2 cellular contexts compared by ENCODE assay signal in the genomic region with DNA sequence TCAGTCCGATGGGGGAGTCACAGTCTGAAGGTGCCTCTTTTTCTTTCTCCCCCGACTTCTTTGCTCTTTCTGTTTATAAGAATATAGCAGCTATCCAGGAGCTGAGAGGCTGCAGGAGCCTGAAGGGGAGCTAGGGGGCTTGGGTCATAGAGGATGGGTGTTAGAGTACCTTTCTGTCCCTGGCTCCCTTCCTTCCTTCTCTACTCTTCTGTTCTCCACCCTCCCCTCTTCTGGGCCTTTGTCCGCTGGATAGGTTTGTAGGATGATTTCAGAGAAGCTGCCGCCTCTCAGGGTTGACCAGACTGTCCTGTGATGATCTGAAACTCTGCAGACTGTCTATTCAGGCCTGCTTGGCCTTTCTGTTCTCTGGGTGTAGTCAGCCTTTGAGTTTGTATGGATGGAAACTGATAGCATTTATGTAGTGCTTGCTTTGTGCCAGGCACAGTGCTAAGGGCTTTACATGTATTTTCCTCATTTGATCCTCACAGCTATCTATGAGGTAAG.
TF ChIP-seq lines count a peak whose summit lies in the region.

No MANE protein-coding gene starts in this region.

TF ChIP-seq in GM23338, 12 proteins besides CTCF, POLR2A, EP300 and RAD21 (continues in another document):
- TF ChIP-seq EZH2 (IDR thresholded peaks at IDR 0.05; ENCODE audit: low read depth, unreplicated experiment) = no peak
- no peak for TF ChIP-seq STAT1 (IDR thresholded peaks at IDR 0.05; ENCODE audit: unreplicated experiment)
- no peak for TF ChIP-seq ZNF331 (CRISPR knock-in tag; IDR thresholded peaks at IDR 0.05; ENCODE audit: low read depth)
- TF ChIP-seq JUNB (IDR thresholded peaks at IDR 0.05; ENCODE audit: unreplicated experiment) = no peak
- no peak for TF ChIP-seq POLR2AphosphoS5 (IDR thresholded peaks at IDR 0.05; ENCODE audit: low read depth)
- TF ChIP-seq, protein P1, sequence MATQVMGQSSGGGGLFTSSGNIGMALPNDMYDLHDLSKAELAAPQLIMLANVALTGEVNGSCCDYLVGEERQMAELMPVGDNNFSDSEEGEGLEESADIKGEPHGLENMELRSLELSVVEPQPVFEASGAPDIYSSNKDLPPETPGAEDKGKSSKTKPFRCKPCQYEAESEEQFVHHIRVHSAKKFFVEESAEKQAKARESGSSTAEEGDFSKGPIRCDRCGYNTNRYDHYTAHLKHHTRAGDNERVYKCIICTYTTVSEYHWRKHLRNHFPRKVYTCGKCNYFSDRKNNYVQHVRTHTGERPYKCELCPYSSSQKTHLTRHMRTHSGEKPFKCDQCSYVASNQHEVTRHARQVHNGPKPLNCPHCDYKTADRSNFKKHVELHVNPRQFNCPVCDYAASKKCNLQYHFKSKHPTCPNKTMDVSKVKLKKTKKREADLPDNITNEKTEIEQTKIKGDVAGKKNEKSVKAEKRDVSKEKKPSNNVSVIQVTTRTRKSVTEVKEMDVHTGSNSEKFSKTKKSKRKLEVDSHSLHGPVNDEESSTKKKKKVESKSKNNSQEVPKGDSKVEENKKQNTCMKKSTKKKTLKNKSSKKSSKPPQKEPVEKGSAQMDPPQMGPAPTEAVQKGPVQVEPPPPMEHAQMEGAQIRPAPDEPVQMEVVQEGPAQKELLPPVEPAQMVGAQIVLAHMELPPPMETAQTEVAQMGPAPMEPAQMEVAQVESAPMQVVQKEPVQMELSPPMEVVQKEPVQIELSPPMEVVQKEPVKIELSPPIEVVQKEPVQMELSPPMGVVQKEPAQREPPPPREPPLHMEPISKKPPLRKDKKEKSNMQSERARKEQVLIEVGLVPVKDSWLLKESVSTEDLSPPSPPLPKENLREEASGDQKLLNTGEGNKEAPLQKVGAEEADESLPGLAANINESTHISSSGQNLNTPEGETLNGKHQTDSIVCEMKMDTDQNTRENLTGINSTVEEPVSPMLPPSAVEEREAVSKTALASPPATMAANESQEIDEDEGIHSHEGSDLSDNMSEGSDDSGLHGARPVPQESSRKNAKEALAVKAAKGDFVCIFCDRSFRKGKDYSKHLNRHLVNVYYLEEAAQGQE (IDR thresholded peaks at IDR 0.05; ENCODE audit: unreplicated experiment) = no peak
- TF ChIP-seq CREB1 (CRISPR knock-in tag; IDR thresholded peaks at IDR 0.05; ENCODE audit: low read depth) = no peak
- TF ChIP-seq ZNF114 (CRISPR knock-in tag; IDR thresholded peaks at IDR 0.05) = no peak
- no peak for TF ChIP-seq EZH2phosphoT487 (IDR thresholded peaks at IDR 0.05; ENCODE audit: unreplicated experiment)
- TF ChIP-seq, protein P2, sequence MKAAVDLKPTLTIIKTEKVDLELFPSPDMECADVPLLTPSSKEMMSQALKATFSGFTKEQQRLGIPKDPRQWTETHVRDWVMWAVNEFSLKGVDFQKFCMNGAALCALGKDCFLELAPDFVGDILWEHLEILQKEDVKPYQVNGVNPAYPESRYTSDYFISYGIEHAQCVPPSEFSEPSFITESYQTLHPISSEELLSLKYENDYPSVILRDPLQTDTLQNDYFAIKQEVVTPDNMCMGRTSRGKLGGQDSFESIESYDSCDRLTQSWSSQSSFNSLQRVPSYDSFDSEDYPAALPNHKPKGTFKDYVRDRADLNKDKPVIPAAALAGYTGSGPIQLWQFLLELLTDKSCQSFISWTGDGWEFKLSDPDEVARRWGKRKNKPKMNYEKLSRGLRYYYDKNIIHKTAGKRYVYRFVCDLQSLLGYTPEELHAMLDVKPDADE (IDR thresholded peaks at IDR 0.05) = no peak
- TF ChIP-seq NANOG (IDR thresholded peaks at IDR 0.05; ENCODE audit: borderline replicate concordance) = no peak

TF ChIP-seq in GM12878, 131 proteins besides CTCF, POLR2A, EP300 and RAD21:
- TF ChIP-seq BRCA1 (IDR thresholded peaks at IDR 0.05; ENCODE audit: low read depth, low read length) (no peak), EGR1 (IDR thresholded peaks at IDR 0.05; ENCODE audit: borderline replicate concordance in 1 of 2, low read depth in 2 of 2, low read length in 2 of 2) (no peak), TARDBP (IDR thresholded peaks at IDR 0.05; ENCODE audit: borderline replicate concordance) (no peak), GATAD2B (conservative IDR thresholded peaks at IDR 0.05; ENCODE audit: low read depth) (no peak), SREBF1 (IDR thresholded peaks at IDR 0.05; ENCODE audit: low read length) (no peak), TBL1XR1 (IDR thresholded peaks at IDR 0.05; ENCODE audit: low read depth, low read length) (no peak)
- TF ChIP-seq, protein P3, sequence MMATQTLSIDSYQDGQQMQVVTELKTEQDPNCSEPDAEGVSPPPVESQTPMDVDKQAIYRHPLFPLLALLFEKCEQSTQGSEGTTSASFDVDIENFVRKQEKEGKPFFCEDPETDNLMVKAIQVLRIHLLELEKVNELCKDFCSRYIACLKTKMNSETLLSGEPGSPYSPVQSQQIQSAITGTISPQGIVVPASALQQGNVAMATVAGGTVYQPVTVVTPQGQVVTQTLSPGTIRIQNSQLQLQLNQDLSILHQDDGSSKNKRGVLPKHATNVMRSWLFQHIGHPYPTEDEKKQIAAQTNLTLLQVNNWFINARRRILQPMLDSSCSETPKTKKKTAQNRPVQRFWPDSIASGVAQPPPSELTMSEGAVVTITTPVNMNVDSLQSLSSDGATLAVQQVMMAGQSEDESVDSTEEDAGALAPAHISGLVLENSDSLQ (IDR thresholded peaks at IDR 0.05) = no peak
- TF ChIP-seq, protein P4, sequence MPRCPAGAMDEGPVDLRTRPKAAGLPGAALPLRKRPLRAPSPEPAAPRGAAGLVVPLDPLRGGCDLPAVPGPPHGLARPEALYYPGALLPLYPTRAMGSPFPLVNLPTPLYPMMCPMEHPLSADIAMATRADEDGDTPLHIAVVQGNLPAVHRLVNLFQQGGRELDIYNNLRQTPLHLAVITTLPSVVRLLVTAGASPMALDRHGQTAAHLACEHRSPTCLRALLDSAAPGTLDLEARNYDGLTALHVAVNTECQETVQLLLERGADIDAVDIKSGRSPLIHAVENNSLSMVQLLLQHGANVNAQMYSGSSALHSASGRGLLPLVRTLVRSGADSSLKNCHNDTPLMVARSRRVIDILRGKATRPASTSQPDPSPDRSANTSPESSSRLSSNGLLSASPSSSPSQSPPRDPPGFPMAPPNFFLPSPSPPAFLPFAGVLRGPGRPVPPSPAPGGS (IDR thresholded peaks at IDR 0.05; ENCODE audit: borderline replicate concordance, insufficient read depth, low read depth, low read length, poor library complexity, severe bottlenecking) = no peak
- TF ChIP-seq, protein P5, sequence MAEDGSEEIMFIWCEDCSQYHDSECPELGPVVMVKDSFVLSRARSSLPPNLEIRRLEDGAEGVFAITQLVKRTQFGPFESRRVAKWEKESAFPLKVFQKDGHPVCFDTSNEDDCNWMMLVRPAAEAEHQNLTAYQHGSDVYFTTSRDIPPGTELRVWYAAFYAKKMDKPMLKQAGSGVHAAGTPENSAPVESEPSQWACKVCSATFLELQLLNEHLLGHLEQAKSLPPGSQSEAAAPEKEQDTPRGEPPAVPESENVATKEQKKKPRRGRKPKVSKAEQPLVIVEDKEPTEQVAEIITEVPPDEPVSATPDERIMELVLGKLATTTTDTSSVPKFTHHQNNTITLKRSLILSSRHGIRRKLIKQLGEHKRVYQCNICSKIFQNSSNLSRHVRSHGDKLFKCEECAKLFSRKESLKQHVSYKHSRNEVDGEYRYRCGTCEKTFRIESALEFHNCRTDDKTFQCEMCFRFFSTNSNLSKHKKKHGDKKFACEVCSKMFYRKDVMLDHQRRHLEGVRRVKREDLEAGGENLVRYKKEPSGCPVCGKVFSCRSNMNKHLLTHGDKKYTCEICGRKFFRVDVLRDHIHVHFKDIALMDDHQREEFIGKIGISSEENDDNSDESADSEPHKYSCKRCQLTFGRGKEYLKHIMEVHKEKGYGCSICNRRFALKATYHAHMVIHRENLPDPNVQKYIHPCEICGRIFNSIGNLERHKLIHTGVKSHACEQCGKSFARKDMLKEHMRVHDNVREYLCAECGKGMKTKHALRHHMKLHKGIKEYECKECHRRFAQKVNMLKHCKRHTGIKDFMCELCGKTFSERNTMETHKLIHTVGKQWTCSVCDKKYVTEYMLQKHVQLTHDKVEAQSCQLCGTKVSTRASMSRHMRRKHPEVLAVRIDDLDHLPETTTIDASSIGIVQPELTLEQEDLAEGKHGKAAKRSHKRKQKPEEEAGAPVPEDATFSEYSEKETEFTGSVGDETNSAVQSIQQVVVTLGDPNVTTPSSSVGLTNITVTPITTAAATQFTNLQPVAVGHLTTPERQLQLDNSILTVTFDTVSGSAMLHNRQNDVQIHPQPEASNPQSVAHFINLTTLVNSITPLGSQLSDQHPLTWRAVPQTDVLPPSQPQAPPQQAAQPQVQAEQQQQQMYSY (CRISPR knock-in tag; IDR thresholded peaks at IDR 0.05) = no peak
- TF ChIP-seq, protein P6, sequence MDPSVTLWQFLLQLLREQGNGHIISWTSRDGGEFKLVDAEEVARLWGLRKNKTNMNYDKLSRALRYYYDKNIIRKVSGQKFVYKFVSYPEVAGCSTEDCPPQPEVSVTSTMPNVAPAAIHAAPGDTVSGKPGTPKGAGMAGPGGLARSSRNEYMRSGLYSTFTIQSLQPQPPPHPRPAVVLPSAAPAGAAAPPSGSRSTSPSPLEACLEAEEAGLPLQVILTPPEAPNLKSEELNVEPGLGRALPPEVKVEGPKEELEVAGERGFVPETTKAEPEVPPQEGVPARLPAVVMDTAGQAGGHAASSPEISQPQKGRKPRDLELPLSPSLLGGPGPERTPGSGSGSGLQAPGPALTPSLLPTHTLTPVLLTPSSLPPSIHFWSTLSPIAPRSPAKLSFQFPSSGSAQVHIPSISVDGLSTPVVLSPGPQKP (IDR thresholded peaks at IDR 0.05; ENCODE audit: low read depth, low read length) = no peak
